Comparison of ENCODE assay signal across 6 cellular contexts in genomic region chr17:4988168-4988567, GRCh38. TPM values are rescaled to one million over a fixed set of nuclear protein-coding genes. Genes with fewer than 3 reads are reported as not detected.
A peak's percentile ranks its signal among the peaks of the same experiment; 100 is the strongest.
DNase-seq lines count a peak whose midpoint lies in the region; ATAC-seq and TF ChIP-seq lines count a peak whose summit lies in the region.

No MANE protein-coding gene starts in this region.

- H3K9me3 Mint-ChIP-seq in progenitor cell of endocrine pancreas (ENCODE audit: low read depth): no peaks in the 10 kb centered on the region

- H3K27me3 Mint-ChIP-seq in progenitor cell of endocrine pancreas: no peaks in the 10 kb centered on the region

- no peaks in the 10 kb centered on the region for H3K36me3 Mint-ChIP-seq in progenitor cell of endocrine pancreas (ENCODE audit: insufficient read depth)

- 0 out of 2 replicates have a peak overlapping the region, but pooled peaks have one; percentile 18 for H3K9ac ChIP-seq in HUES64 (ENCODE audit: low read depth, low read length)

- H3K27ac ChIP-seq in HUES64 (ENCODE audit: low read depth, low read length): no peak overlapping the region
- peak overlapping the region; percentile 86 to 98 for H3K27ac ChIP-seq in coronary artery

- TF ChIP-seq CTCF in coronary artery (IDR thresholded peaks at IDR 0.05) (no peak), progenitor cell of endocrine pancreas (IDR thresholded peaks at IDR 0.05; ENCODE audit: unreplicated experiment) (no peak)

- peaks cover 16% of the 10 kb centered on the region for H3K4me1 Mint-ChIP-seq in progenitor cell of endocrine pancreas (ENCODE audit: low read depth)

- DNase-seq in coronary artery (ENCODE audit: low spot score) (peak; percentile 75), progenitor cell of endocrine pancreas (ENCODE audit: low spot score, unreplicated experiment) (no peak)

- ATAC-seq in GM18858 (IDR thresholded peaks at IDR 0.05; ENCODE audit: unreplicated experiment): no peak
- ATAC-seq in GM18517 (IDR thresholded peaks at IDR 0.05; ENCODE audit: unreplicated experiment): no peak
- ATAC-seq in HG03095 (IDR thresholded peaks at IDR 0.05; ENCODE audit: unreplicated experiment): no peak

- peak overlapping the region; percentile 86 for H3K27ac Mint-ChIP-seq in progenitor cell of endocrine pancreas

- peak overlapping the region; percentile 71 for H3K4me3 ChIP-seq in HUES64 (ENCODE audit: low read length)
- H3K4me3 ChIP-seq in coronary artery: peak overlapping the region; percentile 99

- peak overlapping the region; percentile 81 for H3K4me3 Mint-ChIP-seq in progenitor cell of endocrine pancreas (ENCODE audit: low read depth)

- H3K4me1 ChIP-seq in HUES64 (ENCODE audit: insufficient read depth, low read length): peaks cover 9% of the 10 kb centered on the region; the same call in 1 of the 2 replicates

- WGBS in HUES64: 60% methylated on average over 10 of the region's 10 CpGs

- no peaks in the 10 kb centered on the region for H3K9me3 ChIP-seq in HUES64 (ENCODE audit: insufficient read depth, low read depth, low read length)

- peaks cover 11% of the 10 kb centered on the region; the same call in 1 of the 2 replicates for H3K27me3 ChIP-seq in HUES64 (ENCODE audit: insufficient read depth, low read length)

- no peaks in the 10 kb centered on the region for H3K36me3 ChIP-seq in HUES64 (ENCODE audit: insufficient read depth, low read length)

RNA-seq across cellular contexts. Expression of gene CAMTA2, which starts 0.7 kb away (rescaled TPM):
- polyA plus RNA-seq in HUES64 (2013, experiment 1 of 2): 5.4 TPM
- polyA plus RNA-seq in HUES64 (2013, experiment 2 of 2): 5.1 TPM
- total RNA-seq in progenitor cell of endocrine pancreas: 34.1 and 34.2 TPM in 2 replicates

RNA-seq across cellular contexts. Expression of gene INCA1, which starts 9.2 kb away (rescaled TPM):
- 0.90 TPM for polyA plus RNA-seq in HUES64 (2013, experiment 1 of 2)
- 0.51 TPM for polyA plus RNA-seq in HUES64 (2013, experiment 2 of 2)
- 2.8 and 3.3 TPM in 2 replicates for total RNA-seq in progenitor cell of endocrine pancreas

RNA-seq across cellular contexts. Expression of gene KIF1C, which starts 9.6 kb away (rescaled TPM):
- polyA plus RNA-seq in HUES64 (2013, experiment 1 of 2): 45.7 TPM
- polyA plus RNA-seq in HUES64 (2013, experiment 2 of 2): 48.4 TPM
- total RNA-seq in progenitor cell of endocrine pancreas: 104 and 111 TPM in 2 replicates

RNA-seq across cellular contexts. Expression of gene SPAG7, which starts 20.6 kb away (rescaled TPM):
- polyA plus RNA-seq in HUES64 (2013, experiment 1 of 2): 73.1 TPM
- 89.2 TPM for polyA plus RNA-seq in HUES64 (2013, experiment 2 of 2)
- total RNA-seq in progenitor cell of endocrine pancreas: 70.3 and 71.4 TPM in 2 replicates

RNA-seq across cellular contexts. Expression of gene ENO3, which starts 37.2 kb away (rescaled TPM):
- 14.8 TPM for polyA plus RNA-seq in HUES64 (2013, experiment 1 of 2)
- 18.8 TPM for polyA plus RNA-seq in HUES64 (2013, experiment 2 of 2)
- total RNA-seq in progenitor cell of endocrine pancreas: 23.4 and 25.8 TPM in 2 replicates
